Comparison of ENCODE assay signal across 8 cellular contexts in genomic region chr1:43389326-43390313, GRCh38. TPM values are rescaled to one million over a fixed set of nuclear protein-coding genes. Genes with fewer than 3 reads are reported as not detected.
DNase-seq lines count a peak whose midpoint lies in the region; ATAC-seq and TF ChIP-seq lines count a peak whose summit lies in the region.

A gene with protein sequence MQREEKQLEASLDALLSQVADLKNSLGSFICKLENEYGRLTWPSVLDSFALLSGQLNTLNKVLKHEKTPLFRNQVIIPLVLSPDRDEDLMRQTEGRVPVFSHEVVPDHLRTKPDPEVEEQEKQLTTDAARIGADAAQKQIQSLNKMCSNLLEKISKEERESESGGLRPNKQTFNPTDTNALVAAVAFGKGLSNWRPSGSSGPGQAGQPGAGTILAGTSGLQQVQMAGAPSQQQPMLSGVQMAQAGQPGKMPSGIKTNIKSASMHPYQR (minus strand): TSS chr1:43389800. CDS start chr1:43389764, 36 bp downstream.
Gene SZT2 (plus strand): TSS chr1:43389899. CDS start chr1:43389969, 70 bp downstream.

- TF ChIP-seq CTCF in H9 (conservative IDR thresholded peaks at IDR 0.05), result no peak
- no peak for TF ChIP-seq CTCF in MM.1S (IDR thresholded peaks at IDR 0.05; ENCODE audit: low read length)
- no peak for TF ChIP-seq CTCF in fibroblast of the aortic adventitia (IDR thresholded peaks at IDR 0.05; ENCODE audit: insufficient read depth, low read length)
- TF ChIP-seq CTCF in nephron (IDR thresholded peaks at IDR 0.05; ENCODE audit: unreplicated experiment in 3 of 3), result no peak

- H2BK15ac ChIP-seq in H9 (ENCODE audit: low read depth, low read length), result no peak within 1 kb of the TSS

- H3K27me3 ChIP-seq in H9 (ENCODE audit: insufficient read depth, low read length) (no peaks in the 10 kb centered on the region), MM.1S (replicated peaks; ENCODE audit: insufficient read depth, low read length) (no peaks in the 10 kb centered on the region)

- no peak within 1 kb of the TSS for H2BK5ac ChIP-seq in H9 (ENCODE audit: insufficient read length, low read length)

- H3K4ac ChIP-seq in H9 (ENCODE audit: low read depth, low read length), result no peak within 1 kb of the TSS

- H3K4me1 ChIP-seq in H9 (ENCODE audit: insufficient read depth, low read length), result no peaks in the 10 kb centered on the region
- H3K4me1 ChIP-seq in MM.1S (ENCODE audit: low read length), result peaks cover 12% of the 10 kb centered on the region; the same call in 1 of the 2 replicates

- H3K14ac ChIP-seq in H9 (ENCODE audit: insufficient read depth, low read length), result 0 out of 2 replicates have a peak within 1 kb of the TSS, but pooled peaks have one; percentile 9

- H3K4me1 Mint-ChIP-seq in H9 (peaks cover 14 to 16% of the 10 kb centered on the region in 2 experiments), nephron (peaks cover 30% of the 10 kb centered on the region)

- H3K79me1 ChIP-seq in H9 (ENCODE audit: insufficient read depth, low read depth, low read length, poor library complexity, severe bottlenecking), result peaks cover 2% of the 10 kb centered on the region

- H3K4me2 ChIP-seq in H9 (ENCODE audit: insufficient read depth, insufficient read length, low read length), result peak within 1 kb of the TSS; percentile 75
- H3K4me2 ChIP-seq in MM.1S (ENCODE audit: low read depth, low read length), result peak within 1 kb of the TSS; percentile 97

- H2AFZ ChIP-seq in H9 (ENCODE audit: low read length) (no peak within 1 kb of the TSS), MM.1S (ENCODE audit: low read length) (peak within 1 kb of the TSS; percentile 67)

- H3K4me3 Mint-ChIP-seq in H9 (peak within 1 kb of the TSS; percentile 100), nephron (peak within 1 kb of the TSS; percentile 99 to 100 (median 99))

- H4K5ac ChIP-seq in H9 (ENCODE audit: insufficient read length, low read depth, low read length), result no peak within 1 kb of the TSS

- H3K27ac ChIP-seq in H9 (ENCODE audit: insufficient read length, low read depth, low read length) (no peak within 1 kb of the TSS), MM.1S (ENCODE audit: low read length) (peak within 1 kb of the TSS; percentile 59; the same call in 1 of the 2 replicates)

- H3K9me3 ChIP-seq in H9 (ENCODE audit: control insufficient read depth, low read depth, low read length) (no peaks in the 10 kb centered on the region), MM.1S (replicated peaks; ENCODE audit: insufficient read depth, low read length) (no peaks in the 10 kb centered on the region)

- no peak within 1 kb of the TSS for H2BK20ac ChIP-seq in H9 (ENCODE audit: low read depth, low read length, poor library complexity, severe bottlenecking)

- no peak within 1 kb of the TSS for H2BK120ac ChIP-seq in H9 (ENCODE audit: low read depth, low read length, poor library complexity, severe bottlenecking)

- H3K27me3 Mint-ChIP-seq in H9 (ENCODE audit: low read depth) (no peaks in the 10 kb centered on the region), nephron (ENCODE audit: low read depth) (no peaks in the 10 kb centered on the region)

- H3K9me3 Mint-ChIP-seq in H9 (no peaks in the 10 kb centered on the region; a peak in 1 of 5 replicates), nephron (no peaks in the 10 kb centered on the region)

- H3K27ac Mint-ChIP-seq in H9 (peak within 1 kb of the TSS; percentile 98 to 99 (median 99)), nephron (peak within 1 kb of the TSS; percentile 92 to 97 (median 96))

- H4K20me1 ChIP-seq in H9 (ENCODE audit: control insufficient read depth, insufficient read depth, insufficient read length) (no peaks in the 10 kb centered on the region), MM.1S (ENCODE audit: insufficient read depth, low read length) (no peaks in the 10 kb centered on the region)

- H3K23ac ChIP-seq in H9 (ENCODE audit: insufficient read length, low read depth, low read length), result no peak within 1 kb of the TSS

- peaks cover 7% of the 10 kb centered on the region for H3K23me2 ChIP-seq in H9 (ENCODE audit: insufficient read length, low read depth, low read length, poor library complexity, severe bottlenecking)

- H3K4me3 ChIP-seq in MM.1S (ENCODE audit: low read length), result peak within 1 kb of the TSS; percentile 78
- H3K4me3 ChIP-seq in fibroblast of the aortic adventitia (ENCODE audit: low read depth, low read length), result peak within 1 kb of the TSS; percentile 99

- H3K36me3 Mint-ChIP-seq in H9 (ENCODE audit: insufficient read depth in 1 of 3, low read depth in 3 of 3) (peaks cover 5 to 35% (median 27%) of the 10 kb centered on the region in 3 experiments; a peak in 6 of 7 replicates), nephron (ENCODE audit: low read depth) (peaks cover 29% of the 10 kb centered on the region)

- WGBS in H9 (ENCODE audit: extremely low coverage, insufficient read length, low lambda C conversion rate), result no CpG with 5 or more reads among the region's 65 CpGs

- DNase-seq in ELF-1 (ENCODE audit: low read depth, low spot score) (peak; percentile 99), H9 (peak; percentile 98), MM.1S (peak; percentile 96), SHP77 treated with DMSO at 0.1 percent for 48 hours (lab: John Stamatoyannopoulos, UW) (peak; percentile 88), fibroblast of the aortic adventitia (ENCODE audit: low read depth) (peak; percentile 94)
- DNase-seq in activated effector memory CD4-positive, alpha-beta T cell treated with anti-CD3 and anti-CD28 coated beads, Interleukin-2, amount 50 U/mL, for 16 hours, result peak; percentile 97
- peak; percentile 93 for DNase-seq in stimulated activated naive CD8-positive, alpha-beta T cell treated with anti-CD3 and anti-CD28 coated beads, Interleukin-15, Interleukin-2, amounts not matched to agents 100 U/mL and 50 U/mL, for 24 hours

- H4K91ac ChIP-seq in H9 (ENCODE audit: insufficient read length, low read depth, low read length), result no peak within 1 kb of the TSS

- peaks cover 1% of the 10 kb centered on the region; the same call in 1 of the 2 replicates for H3K79me2 ChIP-seq in H9 (ENCODE audit: insufficient read depth, low read length)
- peaks cover 63% of the 10 kb centered on the region for H3K79me2 ChIP-seq in MM.1S (ENCODE audit: low read length)

- H3K9ac ChIP-seq in H9 (ENCODE audit: extremely low read depth, insufficient read length, low read length) (peak within 1 kb of the TSS; percentile 66), MM.1S (ENCODE audit: low read length) (peak within 1 kb of the TSS; percentile 82)

- peak; percentile 97 for ATAC-seq in stimulated activated naive CD8-positive, alpha-beta T cell treated with anti-CD3 and anti-CD28 coated beads, Interleukin-15, Interleukin-2, amounts not matched to agents 100 U/mL and 50 U/mL, for 24 hours

- no peak within 1 kb of the TSS for H2BK12ac ChIP-seq in H9 (ENCODE audit: insufficient read length, low read depth, low read length)

- H3F3A ChIP-seq in MM.1S (ENCODE audit: insufficient read depth, low read length), result no peaks in the 10 kb centered on the region

- no peak within 1 kb of the TSS for H2AK5ac ChIP-seq in H9 (ENCODE audit: insufficient read length, low read length)

- no peaks in the 10 kb centered on the region for H3K9me2 ChIP-seq in MM.1S (replicated peaks; ENCODE audit: insufficient read depth, low read length)

- H3K18ac ChIP-seq in H9 (ENCODE audit: insufficient read length, low read depth, low read length), result no peak within 1 kb of the TSS

- no peak within 1 kb of the TSS for H3K56ac ChIP-seq in H9 (ENCODE audit: insufficient read length, low read depth, low read length)

- no peak within 1 kb of the TSS for H4K8ac ChIP-seq in H9 (replicated peaks; ENCODE audit: insufficient read length, low read depth, low read length)

- no peak within 1 kb of the TSS for H3T11ph ChIP-seq in H9 (ENCODE audit: low read length)

- H3K36me3 ChIP-seq in MM.1S (replicated peaks; ENCODE audit: insufficient read depth, low read length), result peaks cover 10% of the 10 kb centered on the region; the same call in 1 of the 2 replicates

RNA-seq across cellular contexts. Expression of the first gene that starts in this region (rescaled TPM):
- total RNA-seq in H9 (2021) (19.1 and 23.0 TPM in 2 replicates), fibroblast of the aortic adventitia (ENCODE audit: low replicate concordance) (12.8 and 43.1 TPM in 2 replicates)

RNA-seq across cellular contexts. Expression of gene SZT2, which starts in this region (rescaled TPM):
- 14.8 and 16.8 TPM in 2 replicates for total RNA-seq in H9 (2021)
- total RNA-seq in fibroblast of the aortic adventitia (ENCODE audit: low replicate concordance), result 26.0 and 35.4 TPM in 2 replicates
